Comparison of ENCODE assay signal across 11 cellular contexts in the genomic region with DNA sequence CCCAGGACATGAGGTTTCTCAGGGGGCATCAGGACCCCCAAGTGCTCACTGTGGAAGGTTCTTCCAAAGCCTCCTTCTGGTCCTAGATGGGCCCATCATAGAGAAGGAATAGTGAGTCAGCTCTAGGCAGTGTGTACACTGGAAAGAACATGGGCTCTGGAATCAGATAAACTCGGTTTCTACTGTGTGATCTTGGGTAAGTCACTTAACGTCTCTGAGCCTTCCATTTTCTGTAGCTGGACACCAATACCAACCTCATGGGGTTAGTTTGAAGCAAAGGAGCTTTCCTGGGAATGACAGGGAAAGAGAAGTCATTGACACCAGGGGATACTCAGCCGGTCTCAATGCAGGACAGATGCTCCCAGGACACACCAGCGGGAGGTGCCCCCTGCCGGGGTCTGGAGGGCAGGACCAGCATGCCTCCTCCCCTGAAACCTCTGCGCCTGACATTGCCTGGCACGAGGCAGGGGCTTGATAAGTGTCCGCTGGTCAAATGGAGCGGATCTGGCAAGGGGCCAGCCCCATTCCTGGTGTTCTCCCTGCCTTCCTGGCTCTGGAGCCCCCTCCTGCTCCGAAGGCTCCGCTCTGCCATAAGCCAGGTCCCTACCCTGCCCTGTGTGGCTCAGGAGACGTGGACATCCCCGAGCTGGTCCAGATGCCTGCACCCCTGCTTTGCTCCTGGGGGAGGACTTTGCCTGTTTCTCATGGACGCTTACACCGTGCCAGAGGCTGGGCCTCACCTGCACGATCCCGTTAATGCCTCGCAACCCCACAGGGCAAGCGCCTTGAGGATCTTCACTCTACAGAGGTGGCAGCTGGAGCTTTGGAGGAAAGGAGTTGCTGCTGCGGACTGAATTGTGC. TPM values are rescaled to one million over a fixed set of nuclear protein-coding genes. Genes with fewer than 3 reads are reported as not detected.
DNase-seq lines count a peak whose midpoint lies in the region; ATAC-seq and TF ChIP-seq lines count a peak whose summit lies in the region.
"Had no signal": no experiment of that assay in that cellular context is flagged by ENCODE, and none has a peak within 500 bp of the region (broad histone marks: within the 10 kb centered on the region; RNA-seq: fewer than 3 reads in every experiment).

No MANE protein-coding gene starts in this region.

- TF ChIP-seq CTCF in GM12872 (IDR thresholded peaks at IDR 0.05; ENCODE audit: insufficient read depth, low read depth, low read length): 0 out of 3 replicates have a peak, but pooled peaks have one; percentile 5
- TF ChIP-seq CTCF in left ventricle myocardium inferior (IDR thresholded peaks at IDR 0.05; ENCODE audit: borderline replicate concordance): no peak

- intact Hi-C loops in left ventricle myocardium inferior (cut with micrococcal nuclease): no loop called here
- intact Hi-C loops in sciatic nerve (cut with DNase I): no loop called here
- intact Hi-C loops in activated CD4-positive, alpha-beta memory T cell treated with anti-CD3 and anti-CD28 coated beads for 36 hours (cut with micrococcal nuclease): loop anchor here (5.0 kb wide), 1 partner anchor 164 kb away; no protein-coding TSS in a partner anchor

- H3K4me1 Mint-ChIP-seq in activated CD4-positive, alpha-beta memory T cell treated with anti-CD3 and anti-CD28 coated beads for 36 hours (ENCODE audit: low read depth): no peaks in the 10 kb centered on the region

- H3K27me3 ChIP-seq in SJSA1 (replicated peaks) (no peaks in the 10 kb centered on the region), left ventricle myocardium inferior (ENCODE audit: low read depth) (peaks cover 17% of the 10 kb centered on the region)

- no peak for DNase-seq in SJSA1 (ENCODE audit: low read depth in 1 of 2, low spot score in 2 of 2)
- DNase-seq in left ventricle myocardium inferior: peak; percentile 31
- peak; percentile 69 for DNase-seq in sciatic nerve (ENCODE audit: low spot score)
- no peak for DNase-seq in activated CD4-positive, alpha-beta T cell treated with anti-CD3 and anti-CD28 coated beads, Interleukin-2, amount 50 U/mL, for 4 hours
- no peak for DNase-seq in stimulated activated CD4-positive, alpha-beta T cell treated with anti-CD3 and anti-CD28 coated beads, Interleukin-4, amount 100 ng/mL, for 1 hour
- DNase-seq in activated CD4-positive, alpha-beta memory T cell treated with anti-CD3 and anti-CD28 coated beads for 36 hours: no peak

- H3K36me3 Mint-ChIP-seq in activated CD4-positive, alpha-beta memory T cell treated with anti-CD3 and anti-CD28 coated beads for 36 hours: no peaks in the 10 kb centered on the region

- CTCF ChIA-PET in activated CD4-positive, alpha-beta memory T cell treated with anti-CD3 and anti-CD28 coated beads for 36 hours (lab: Charles Lee): interaction anchor here (0.6 to 3.7 kb wide), 8 partner anchors 13 to 165 kb away, joined by 3 to 35 read pairs (median 11); no protein-coding TSS in a partner anchor

- H3K27ac ChIP-seq in SJSA1: peak overlapping the region; percentile 37; the same call in 1 of the 2 replicates
- peak overlapping the region; percentile 90 for H3K27ac ChIP-seq in left ventricle myocardium inferior (replicated peaks)

- H3K4me3 ChIP-seq in SJSA1 (no peak overlapping the region), left ventricle myocardium inferior (peak overlapping the region; percentile 5)

- POLR2A ChIA-PET in activated CD4-positive, alpha-beta memory T cell treated with anti-CD3 and anti-CD28 coated beads for 36 hours (lab: Charles Lee): no interaction called here

- H3K9me3 Mint-ChIP-seq in activated CD4-positive, alpha-beta memory T cell treated with anti-CD3 and anti-CD28 coated beads for 36 hours: no peaks in the 10 kb centered on the region
- H3K9me3 Mint-ChIP-seq: activated T-cell treated with anti-CD3 and anti-CD28 coated beads, Interleukin-2, amount 50 U/mL, for 24 hours; dendritic cell treated with granulocyte-macrophage colony-stimulating factor and Interleukin-4, amounts not matched to agents 40 ng/mL and 50 ng/mL, for 4 days had no signal

- H3K4me3 Mint-ChIP-seq in activated CD4-positive, alpha-beta memory T cell treated with anti-CD3 and anti-CD28 coated beads for 36 hours: no peak overlapping the region
- H3K4me3 Mint-ChIP-seq: activated T-cell treated with anti-CD3 and anti-CD28 coated beads, Interleukin-2, amount 50 U/mL, for 24 hours; dendritic cell treated with granulocyte-macrophage colony-stimulating factor and Interleukin-4, amounts not matched to agents 40 ng/mL and 50 ng/mL, for 4 days had no signal

- peak; percentile 2 for ATAC-seq in sciatic nerve
- no peak for ATAC-seq in HG02588 (IDR thresholded peaks at IDR 0.05; ENCODE audit: unreplicated experiment)

- H3K9me3 ChIP-seq in SJSA1 (replicated peaks) (no peaks in the 10 kb centered on the region), left ventricle myocardium inferior (replicated peaks) (no peaks in the 10 kb centered on the region)

- H3K27me3 Mint-ChIP-seq in activated CD4-positive, alpha-beta memory T cell treated with anti-CD3 and anti-CD28 coated beads for 36 hours: peaks cover 26% of the 10 kb centered on the region

- H3K4me1 ChIP-seq in SJSA1 (replicated peaks) (peaks cover 51% of the 10 kb centered on the region), left ventricle myocardium inferior (peaks cover 44% of the 10 kb centered on the region)

- no peak overlapping the region for H3K27ac Mint-ChIP-seq in activated CD4-positive, alpha-beta memory T cell treated with anti-CD3 and anti-CD28 coated beads for 36 hours
- H3K27ac Mint-ChIP-seq: activated T-cell treated with anti-CD3 and anti-CD28 coated beads, Interleukin-2, amount 50 U/mL, for 24 hours; dendritic cell treated with granulocyte-macrophage colony-stimulating factor and Interleukin-4, amounts not matched to agents 40 ng/mL and 50 ng/mL, for 4 days had no signal

- H3K36me3 ChIP-seq in SJSA1 (no peaks in the 10 kb centered on the region), left ventricle myocardium inferior (no peaks in the 10 kb centered on the region)

RNA-seq across cellular contexts. Expression of gene EDN2, which starts 52.8 kb away (rescaled TPM):
- 3.0 and 6.7 TPM in 2 replicates for total RNA-seq in SJSA1 (2014; rRNA removed; shearing (Covaris generic))
- total RNA-seq in left ventricle myocardium inferior (0.47 TPM), sciatic nerve (not detected)
- total RNA-seq in activated CD4-positive, alpha-beta memory T cell treated with anti-CD3 and anti-CD28 coated beads for 36 hours: not detected
- total RNA-seq: lung microvascular endothelial cell had no signal

Comparison
In these comparisons a context has a peak if more than half of its experiments do, and no peak if none do; other contexts are left out.
1. DNase-seq: peak in left ventricle myocardium inferior (single experiment) and sciatic nerve (single experiment); none in SJSA1 (0 of 2), activated CD4-positive, alpha-beta T cell treated with anti-CD3 and anti-CD28 coated beads, Interleukin-2, amount 50 U/mL, for 4 hours (0 of 2), stimulated activated CD4-positive, alpha-beta T cell treated with anti-CD3 and anti-CD28 coated beads, Interleukin-4, amount 100 ng/mL, for 1 hour (single experiment) and activated CD4-positive, alpha-beta memory T cell treated with anti-CD3 and anti-CD28 coated beads for 36 hours (single experiment).